8 cellular contexts compared by ENCODE assay signal in genomic region chrX:103356023-103356798, GRCh38. TPM values are rescaled to one million over a fixed set of nuclear protein-coding genes. Genes with fewer than 3 reads are reported as not detected.
DNase-seq lines count a peak whose midpoint lies in the region; ATAC-seq, FAIRE-seq and TF ChIP-seq lines count a peak whose summit lies in the region.

TSS of gene TCEAL9 (plus strand) at chrX:103356506. CDS start at chrX:103357685, 1,179 bp downstream.

- peaks cover 6 to 10% (median 9%) of the 10 kb centered on the region in 3 donors for H3K4me1 Mint-ChIP-seq in CD8-positive, alpha-beta memory T cell

- no peaks in the 10 kb centered on the region for H3K9me3 ChIP-seq in CD8-positive, alpha-beta memory T cell (ENCODE audit: low read length)
- H3K9me3 ChIP-seq in colonic mucosa (no peaks in the 10 kb centered on the region), keratinocyte (ENCODE audit: control insufficient read depth, low read depth, low read length) (no peaks in the 10 kb centered on the region)

- peak within 1 kb of the TSS; percentile 45 for H3K4me3 ChIP-seq in CD8-positive, alpha-beta memory T cell (ENCODE audit: low read length)
- peak within 1 kb of the TSS; percentile 47 for H3K4me3 ChIP-seq in colonic mucosa
- peak within 1 kb of the TSS; percentile 53 to 82 (median 77) for H3K4me3 ChIP-seq in keratinocyte (ENCODE audit: control insufficient read depth in 2 of 3, extremely low read depth in 1 of 3, insufficient read depth in 2 of 3, low read depth in 1 of 3, low read length in 3 of 3)
- H3K4me3 ChIP-seq in skeletal muscle cell (ENCODE audit: low read depth, low read length), result peak within 1 kb of the TSS; percentile 78

- H3K36me3 Mint-ChIP-seq in CD8-positive, alpha-beta memory T cell, result no peaks in the 10 kb centered on the region

- peak; percentile 78 for ATAC-seq in HG02852 (IDR thresholded peaks at IDR 0.05; ENCODE audit: unreplicated experiment)
- no peak for ATAC-seq in GM18873 (IDR thresholded peaks at IDR 0.05; ENCODE audit: low FRiP score, unreplicated experiment)

- H3K9me1 ChIP-seq in keratinocyte (ENCODE audit: control insufficient read depth, extremely low read depth, insufficient read depth, low read length), result no peaks in the 10 kb centered on the region

- H3K27me3 Mint-ChIP-seq in CD8-positive, alpha-beta memory T cell, result peaks cover 3 to 14% of the 10 kb centered on the region in 2 donors

- intact Hi-C loops in colonic mucosa (cut with DNase I), result no loop called here

- DNase-seq in CD8-positive, alpha-beta memory T cell, result peak in 1 of 5 donors; percentile 4
- DNase-seq in OCI-M1 (lab: John Stamatoyannopoulos, UW), result peak; percentile 57
- peak; percentile 64 for DNase-seq in colonic mucosa
- no peak for DNase-seq in keratinocyte (ENCODE audit: low read depth, low spot score)
- DNase-seq in skeletal muscle cell (ENCODE audit: low read depth), result peak; percentile 62
- DNase-seq in effector CD4-positive, alpha-beta T cell, result no peak

- POLR2A ChIA-PET in CD8-positive, alpha-beta memory T cell (lab: Charles Lee), result no interaction called here

- H4K20me1 ChIP-seq in keratinocyte (ENCODE audit: control insufficient read depth, extremely low read depth, insufficient read depth, low read length), result no peaks in the 10 kb centered on the region

- peak within 1 kb of the TSS in 5 of 8 donors; percentile 14 to 57 (median 30) for H3K27ac Mint-ChIP-seq in CD8-positive, alpha-beta memory T cell

- TF ChIP-seq CTCF in colonic mucosa (IDR thresholded peaks at IDR 0.05) (no peak), keratinocyte (optimal IDR thresholded peaks at IDR 0.05 in 1 of 3, IDR thresholded peaks at IDR 0.05 in 1 of 3, conservative IDR thresholded peaks at IDR 0.05 in 1 of 3; ENCODE audit: extremely low read depth in 1 of 3, insufficient read depth in 2 of 3, low read length in 3 of 3) (no peak)

- peak within 1 kb of the TSS; percentile 70 for H3K4me2 ChIP-seq in keratinocyte (ENCODE audit: control insufficient read depth, extremely low read depth, insufficient read depth, low read depth, low read length)

- H3K9ac ChIP-seq in colonic mucosa (ENCODE audit: low read depth in 2 of 2, low read length in 2 of 2) (peak within 1 kb of the TSS; percentile 86 to 87), keratinocyte (ENCODE audit: control insufficient read depth, extremely low read depth, insufficient read depth, low read length) (peak within 1 kb of the TSS; percentile 82)

- H3K36me3 ChIP-seq in CD8-positive, alpha-beta memory T cell (ENCODE audit: insufficient read depth, low read length), result no peaks in the 10 kb centered on the region
- H3K36me3 ChIP-seq in colonic mucosa, result no peaks in the 10 kb centered on the region
- H3K36me3 ChIP-seq in keratinocyte (ENCODE audit: control insufficient read depth in 2 of 2, extremely low read depth in 1 of 2, insufficient read depth in 2 of 2, low read length in 2 of 2), result no peaks in the 10 kb centered on the region

- H3K4me1 ChIP-seq in CD8-positive, alpha-beta memory T cell (ENCODE audit: insufficient read depth, low read length), result no peaks in the 10 kb centered on the region
- H3K4me1 ChIP-seq in colonic mucosa, result no peaks in the 10 kb centered on the region
- H3K4me1 ChIP-seq in keratinocyte (ENCODE audit: control insufficient read depth, extremely low read depth, insufficient read depth, low read length), result no peaks in the 10 kb centered on the region

- peak within 1 kb of the TSS; percentile 78 to 84 (median 80) for H3K4me3 Mint-ChIP-seq in CD8-positive, alpha-beta memory T cell

- dilution Hi-C loops in keratinocyte (cut with MboI; ENCODE audit: extremely low pct_ligation_motif_present, low sequenced_read_pairs), result no loop called here

- H3K27ac ChIP-seq in CD8-positive, alpha-beta memory T cell (ENCODE audit: low read depth, low read length), result peak within 1 kb of the TSS; percentile 9
- H3K27ac ChIP-seq in colonic mucosa (peak within 1 kb of the TSS; percentile 77), keratinocyte (ENCODE audit: control insufficient read depth, insufficient read depth, low read length) (peak within 1 kb of the TSS; percentile 79)

- peak; percentile 26 for FAIRE-seq in keratinocyte (lab: Jason Lieb, UNC)

- H3K27me3 ChIP-seq in CD8-positive, alpha-beta memory T cell (ENCODE audit: insufficient read depth, low read length, poor library complexity, severe bottlenecking), result no peaks in the 10 kb centered on the region
- H3K27me3 ChIP-seq in colonic mucosa (no peaks in the 10 kb centered on the region), keratinocyte (ENCODE audit: control insufficient read depth, extremely low read depth, insufficient read depth, low read length) (peaks cover 5% of the 10 kb centered on the region)

- H3K79me2 ChIP-seq in keratinocyte (ENCODE audit: control insufficient read depth, insufficient read depth, low read length), result peaks cover 12% of the 10 kb centered on the region

- peak within 1 kb of the TSS; percentile 79 for H2AFZ ChIP-seq in keratinocyte (ENCODE audit: control insufficient read depth, low read length)

- CTCF ChIA-PET in CD8-positive, alpha-beta memory T cell (lab: Charles Lee), result no interaction called here

- no peaks in the 10 kb centered on the region for H3K9me3 Mint-ChIP-seq in CD8-positive, alpha-beta memory T cell

RNA-seq across cellular contexts. Expression of gene TCEAL9, which starts in this region (rescaled TPM):
- total RNA-seq in CD8-positive, alpha-beta memory T cell, result 1 to 10 TPM; 2.8 to 3.4 TPM
- polyA plus RNA-seq in CD8-positive, alpha-beta memory T cell, result 1.0 TPM
- 10 to 100 TPM; 23.9 to 34.7 TPM for total RNA-seq in colonic mucosa
- polyA plus RNA-seq in keratinocyte, result 45.9 to 104 TPM (median 57.8 TPM) in 3 replicates
- polyA plus RNA-seq in keratinocyte (2011; ENCODE audit: low read depth), result 128 TPM
- 58.9 and 65.5 TPM in 2 replicates for polyA plus RNA-seq in keratinocyte (2011; cell fraction: cytosol; rRNA removed)
- polyA plus RNA-seq in keratinocyte (2011; cell fraction: nucleus; rRNA removed), result 28.4 and 66.7 TPM in 2 replicates
- polyA plus RNA-seq in keratinocyte (2012; ENCODE audit: low replicate concordance), result 92.6 and 108 TPM in 2 replicates
- 0.95 to 9.3 TPM (median 4.4 TPM) in 3 replicates for polyA minus RNA-seq in keratinocyte
- polyA minus RNA-seq in keratinocyte (2011; cell fraction: cytosol; rRNA and poly(A)+ RNA removed), result 13.6 TPM
- 3.0 and 12.2 TPM in 2 replicates for polyA minus RNA-seq in keratinocyte (2011; cell fraction: nucleus; rRNA and poly(A)+ RNA removed)

Comparison
In these comparisons a context has a peak if more than half of its experiments do, and no peak if none do; other contexts are left out.
1. RNA of gene TCEAL9 (total RNA-seq): 23.9 to 34.7 TPM in colonic mucosa; 2.8 to 3.4 TPM in CD8-positive, alpha-beta memory T cell; every median in the first group is over 4 times any median in the second.
2. RNA of gene TCEAL9 (polyA plus RNA-seq): 28.4 to 128 TPM in keratinocyte; 1.0 TPM in CD8-positive, alpha-beta memory T cell (single experiment); every median in the first group is over 10 times any median in the second.
3. DNase-seq: peak in OCI-M1 (single experiment), colonic mucosa (single experiment) and skeletal muscle cell (single experiment); none in keratinocyte (single experiment) and effector CD4-positive, alpha-beta T cell (single experiment).
4. H3K27ac ChIP-seq: peak in every context shown above with its lines; median percentile 79 in keratinocyte; 77 in colonic mucosa; 9 in CD8-positive, alpha-beta memory T cell.
5. Peak in every context shown above with its lines, with median percentiles within 50 percentile points of each other: H3K4me3 ChIP-seq.